1 cellular context compared by ENCODE assay signal in the genomic region with DNA sequence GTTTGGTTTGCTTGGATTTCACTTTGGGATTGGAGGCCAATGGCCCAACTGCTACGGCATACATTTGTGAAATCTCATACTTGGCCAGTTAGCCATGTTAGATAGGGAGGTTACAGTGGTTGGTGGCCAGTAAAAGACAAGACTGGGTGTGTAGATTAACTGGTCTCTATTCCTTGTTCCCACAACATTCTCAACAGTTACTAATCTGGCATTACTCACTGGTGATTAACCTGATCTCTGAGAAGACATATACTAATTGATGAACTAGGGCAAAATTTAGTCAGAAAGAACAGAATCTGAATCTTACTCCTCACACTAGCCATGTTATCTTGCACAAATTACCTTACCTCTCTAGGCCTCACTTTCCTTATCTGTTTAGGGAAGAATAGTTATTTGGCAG.
TF ChIP-seq lines count a peak whose summit lies in the region.

No MANE protein-coding gene starts in this region.

TF ChIP-seq in IMR-90, 13 proteins besides CTCF, POLR2A, EP300 and RAD21 (continued from another document):
- TF ChIP-seq, protein P1, sequence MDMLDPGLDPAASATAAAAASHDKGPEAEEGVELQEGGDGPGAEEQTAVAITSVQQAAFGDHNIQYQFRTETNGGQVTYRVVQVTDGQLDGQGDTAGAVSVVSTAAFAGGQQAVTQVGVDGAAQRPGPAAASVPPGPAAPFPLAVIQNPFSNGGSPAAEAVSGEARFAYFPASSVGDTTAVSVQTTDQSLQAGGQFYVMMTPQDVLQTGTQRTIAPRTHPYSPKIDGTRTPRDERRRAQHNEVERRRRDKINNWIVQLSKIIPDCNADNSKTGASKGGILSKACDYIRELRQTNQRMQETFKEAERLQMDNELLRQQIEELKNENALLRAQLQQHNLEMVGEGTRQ (IDR thresholded peaks at IDR 0.05; ENCODE audit: low read depth, low read length): no peak
- TF ChIP-seq MAZ (IDR thresholded peaks at IDR 0.05; ENCODE audit: borderline replicate concordance, low read depth, low read length) (no peak), CEBPB (IDR thresholded peaks at IDR 0.05; ENCODE audit: low read depth, low read length) (no peak), CHD1 (IDR thresholded peaks at IDR 0.05; ENCODE audit: low read depth, low read length) (no peak), NFE2L2 (IDR thresholded peaks at IDR 0.05; ENCODE audit: low read depth, low read length) (no peak), RFX5 (IDR thresholded peaks at IDR 0.05; ENCODE audit: low read depth, low read length) (no peak), MAFK (IDR thresholded peaks at IDR 0.05; ENCODE audit: low read depth, low read length) (no peak), MXI1 (IDR thresholded peaks at IDR 0.05; ENCODE audit: borderline replicate concordance, low read depth, low read length) (no peak), BHLHE40 (IDR thresholded peaks at IDR 0.05; ENCODE audit: low read depth, low read length) (no peak), FOS (IDR thresholded peaks at IDR 0.05; ENCODE audit: low read depth, low read length) (no peak)
- TF ChIP-seq, protein P2, sequence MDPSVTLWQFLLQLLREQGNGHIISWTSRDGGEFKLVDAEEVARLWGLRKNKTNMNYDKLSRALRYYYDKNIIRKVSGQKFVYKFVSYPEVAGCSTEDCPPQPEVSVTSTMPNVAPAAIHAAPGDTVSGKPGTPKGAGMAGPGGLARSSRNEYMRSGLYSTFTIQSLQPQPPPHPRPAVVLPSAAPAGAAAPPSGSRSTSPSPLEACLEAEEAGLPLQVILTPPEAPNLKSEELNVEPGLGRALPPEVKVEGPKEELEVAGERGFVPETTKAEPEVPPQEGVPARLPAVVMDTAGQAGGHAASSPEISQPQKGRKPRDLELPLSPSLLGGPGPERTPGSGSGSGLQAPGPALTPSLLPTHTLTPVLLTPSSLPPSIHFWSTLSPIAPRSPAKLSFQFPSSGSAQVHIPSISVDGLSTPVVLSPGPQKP (IDR thresholded peaks at IDR 0.05; ENCODE audit: borderline replicate concordance, low read depth, low read length): no peak
